2 cellular contexts compared by ENCODE assay signal in genomic region chr6:68593558-68593957, GRCh38.
TF ChIP-seq lines count a peak whose summit lies in the region.

No MANE protein-coding gene starts in this region.

TF ChIP-seq in HepG2, 621 proteins besides CTCF, POLR2A, EP300 and RAD21:
- TF ChIP-seq ATF7 (IDR thresholded peaks at IDR 0.05) (peak; percentile 90), ATF7 (CRISPR knock-in tag; IDR thresholded peaks at IDR 0.05) (no peak), ZNF660 (CRISPR knock-in tag; IDR thresholded peaks at IDR 0.05; ENCODE audit: borderline replicate concordance, low read depth) (no peak), ZKSCAN8 (CRISPR knock-in tag; IDR thresholded peaks at IDR 0.05; ENCODE audit: borderline replicate concordance) (no peak), ATF7-NPFF (CRISPR knock-in tag; IDR thresholded peaks at IDR 0.05; ENCODE audit: low read depth) (no peak)

TF ChIP-seq in GM12878, 131 proteins besides CTCF, POLR2A, EP300 and RAD21:
- TF ChIP-seq ATF7 (IDR thresholded peaks at IDR 0.05; ENCODE audit: low read depth) (0 out of 2 replicates have a peak, but pooled peaks have one; percentile 41), HCFC1 (IDR thresholded peaks at IDR 0.05; ENCODE audit: low read length) (no peak), EGR1 (IDR thresholded peaks at IDR 0.05; ENCODE audit: borderline replicate concordance in 1 of 2, low read depth in 2 of 2, low read length in 2 of 2) (no peak), FOXK2 (IDR thresholded peaks at IDR 0.05) (no peak), ZNF592 (IDR thresholded peaks at IDR 0.05) (no peak), BHLHE40 (IDR thresholded peaks at IDR 0.05; ENCODE audit: borderline replicate concordance in 1 of 2, low read depth in 2 of 2, low read length in 1 of 2) (no peak), ZBED1 (IDR thresholded peaks at IDR 0.05; ENCODE audit: borderline replicate concordance) (no peak)
